ENCODE assay signal across 12 cellular contexts in genomic region chr1:8113257-8114220, GRCh38.
DNase-seq lines count a peak whose midpoint lies in the region; TF ChIP-seq lines count a peak whose summit lies in the region.
"Had no signal": no experiment of that assay in that cellular context is flagged by ENCODE, and none has a peak within 500 bp of the region (broad histone marks: within the 10 kb centered on the region; RNA-seq: fewer than 3 reads in every experiment).

No MANE protein-coding gene starts in this region.

- H3K36me3 Mint-ChIP-seq in CD8-positive, alpha-beta memory T cell, result no peaks in the 10 kb centered on the region
- H3K36me3 Mint-ChIP-seq in activated naive CD8-positive, alpha-beta T cell treated with anti-CD3 and anti-CD28 coated beads for 36 hours, result no peaks in the 10 kb centered on the region

- peaks cover 6% of the 10 kb centered on the region for H3K4me1 ChIP-seq in CD8-positive, alpha-beta memory T cell (ENCODE audit: insufficient read depth, low read length)
- H3K4me1 ChIP-seq in esophagus squamous epithelium, result peaks cover 0 to 49% (median 22%) of the 10 kb centered on the region in 3 donors
- H3K4me1 ChIP-seq in neuronal stem cell (ENCODE audit: control insufficient read depth in 2 of 2, insufficient read depth in 1 of 2, low read depth in 1 of 2, low read length in 2 of 2), result peaks cover 8 to 11% of the 10 kb centered on the region in 2 donors

- POLR2A ChIA-PET in CD8-positive, alpha-beta memory T cell (lab: Charles Lee), result interaction anchor here (0.6 kb wide), 1 partner anchor 37 kb away, joined by 6 read pairs; no protein-coding TSS in a partner anchor

- no peaks in the 10 kb centered on the region for H3K9me3 ChIP-seq in CD8-positive, alpha-beta memory T cell (ENCODE audit: low read length)
- no peaks in the 10 kb centered on the region for H3K9me3 ChIP-seq in esophagus squamous epithelium
- no peaks in the 10 kb centered on the region for H3K9me3 ChIP-seq in neuronal stem cell (replicated peaks in 1 of 2; ENCODE audit: control insufficient read depth in 2 of 2, insufficient read depth in 1 of 2, low read depth in 1 of 2, low read length in 2 of 2)

- WGBS in esophagus squamous epithelium, 2 donors, result 56 to 63% methylated on average over 7 to 16 of the region's 17 CpGs
- no CpG with 5 or more reads among the region's 17 CpGs for WGBS in neuronal stem cell (ENCODE audit: extremely low coverage in 2 of 2, insufficient read length in 2 of 2, insufficient replicate concordance in 1 of 2), 2 donors

- no peak overlapping the region for H2BK15ac ChIP-seq in neuronal stem cell (ENCODE audit: low read length)

- no peak overlapping the region for H3K14ac ChIP-seq in neuronal stem cell (ENCODE audit: low read length)

- H3K9me3 Mint-ChIP-seq in CD8-positive, alpha-beta memory T cell, result no peaks in the 10 kb centered on the region
- H3K9me3 Mint-ChIP-seq in activated naive CD8-positive, alpha-beta T cell treated with anti-CD3 and anti-CD28 coated beads for 36 hours, result no peaks in the 10 kb centered on the region

- no peak overlapping the region for H3K4me2 ChIP-seq in neuronal stem cell (ENCODE audit: insufficient read depth, low read length, poor library complexity, severe bottlenecking)
- H3K4me2 ChIP-seq: BLaER1 had no signal

- peak overlapping the region; percentile 31 for H3K18ac ChIP-seq in neuronal stem cell (ENCODE audit: low read length)

- DNase-seq in CD8-positive, alpha-beta memory T cell, result peak in 1 of 5 donors; percentile 10
- DNase-seq in RPMI8226 (peak; percentile 27), esophagus squamous epithelium (lab: John Stamatoyannopoulos, UW) (no peak), neuronal stem cell (ENCODE audit: low spot score) (no peak), substantia nigra (lab: John Stamatoyannopoulos, UW) (no peak), OCI-M1 (lab: John Stamatoyannopoulos, UW) (no peak), NK-92 (lab: John Stamatoyannopoulos, UW; ENCODE audit: unreplicated experiment) (no peak)
- no peak for DNase-seq in activated naive CD8-positive, alpha-beta T cell treated with anti-CD3 and anti-CD28 coated beads for 36 hours
- DNase-seq: NCI-H446, SHP77 had no signal

- CTCF ChIA-PET in CD8-positive, alpha-beta memory T cell (lab: Charles Lee), result no interaction called here

- H3K4me1 Mint-ChIP-seq in CD8-positive, alpha-beta memory T cell, result peaks cover 16 to 19% (median 17%) of the 10 kb centered on the region in 3 donors
- peaks cover 3% of the 10 kb centered on the region for H3K4me1 Mint-ChIP-seq in activated naive CD8-positive, alpha-beta T cell treated with anti-CD3 and anti-CD28 coated beads for 36 hours

- no peak overlapping the region for H4K91ac ChIP-seq in neuronal stem cell (ENCODE audit: low read depth, low read length, poor library complexity)

- H3K27ac ChIP-seq in CD8-positive, alpha-beta memory T cell (ENCODE audit: low read depth, low read length), result peak overlapping the region; percentile 9
- peak overlapping the region in 3 of 4 donors; percentile 10 to 56 (median 52) for H3K27ac ChIP-seq in esophagus squamous epithelium
- H3K27ac ChIP-seq in neuronal stem cell (replicated peaks; ENCODE audit: low read length), result peak overlapping the region; percentile 2
- no peak overlapping the region for H3K27ac ChIP-seq in substantia nigra (ENCODE audit: low read depth, low read length, poor library complexity, severe bottlenecking)
- H3K27ac ChIP-seq: BLaER1 had no signal

- H2BK12ac ChIP-seq in neuronal stem cell (ENCODE audit: low read length), result peak overlapping the region; percentile 43

- H3K23ac ChIP-seq in neuronal stem cell (ENCODE audit: low read depth, low read length, poor library complexity), result no peak overlapping the region

- H3K4me3 ChIP-seq in CD8-positive, alpha-beta memory T cell (ENCODE audit: low read length), result no peak overlapping the region
- H3K4me3 ChIP-seq in esophagus squamous epithelium, result no peak overlapping the region
- H3K4me3 ChIP-seq in neuronal stem cell (ENCODE audit: low read length in 2 of 2), result no peak overlapping the region
- H3K4me3 ChIP-seq: BLaER1, skin epidermis had no signal

- H2AK5ac ChIP-seq in neuronal stem cell (ENCODE audit: low read depth, low read length), result no peak overlapping the region

- no peak overlapping the region for H4K8ac ChIP-seq in neuronal stem cell (ENCODE audit: low read depth, low read length)

- H3K27me3 ChIP-seq in CD8-positive, alpha-beta memory T cell (ENCODE audit: insufficient read depth, low read length, poor library complexity, severe bottlenecking), result no peaks in the 10 kb centered on the region
- no peaks in the 10 kb centered on the region for H3K27me3 ChIP-seq in esophagus squamous epithelium
- no peaks in the 10 kb centered on the region for H3K27me3 ChIP-seq in neuronal stem cell (ENCODE audit: control insufficient read depth in 3 of 3, insufficient read depth in 3 of 3, low read depth in 1 of 3, low read length in 3 of 3)

- TF ChIP-seq POLR2A in esophagus squamous epithelium (IDR thresholded peaks at IDR 0.05), result no peak

- peak overlapping the region; percentile 9 to 90 (median 77) for H3K27ac Mint-ChIP-seq in CD8-positive, alpha-beta memory T cell
- H3K27ac Mint-ChIP-seq in activated naive CD8-positive, alpha-beta T cell treated with anti-CD3 and anti-CD28 coated beads for 36 hours, result no peak overlapping the region

- H2AFZ ChIP-seq in neuronal stem cell (ENCODE audit: low read length), result peak overlapping the region; percentile 74

- intact Hi-C loops in esophagus squamous epithelium (cut with DNase I), result no loop called here

- H2BK120ac ChIP-seq in neuronal stem cell (ENCODE audit: low read depth, low read length), result no peak overlapping the region

- no peak overlapping the region for H2BK5ac ChIP-seq in neuronal stem cell (ENCODE audit: low read length)

- H3K9ac ChIP-seq in neuronal stem cell (ENCODE audit: low read depth, low read length, poor library complexity), result no peak overlapping the region
- H3K9ac ChIP-seq: BLaER1 had no signal

- no peaks in the 10 kb centered on the region for H3K36me3 ChIP-seq in CD8-positive, alpha-beta memory T cell (ENCODE audit: insufficient read depth, low read length)
- H3K36me3 ChIP-seq in esophagus squamous epithelium (no peaks in the 10 kb centered on the region), neuronal stem cell (replicated peaks in 1 of 2; ENCODE audit: control insufficient read depth in 2 of 2, insufficient read depth in 2 of 2, low read length in 2 of 2) (no peaks in the 10 kb centered on the region)
- H3K36me3 ChIP-seq: BLaER1 had no signal

- H3K79me1 ChIP-seq in neuronal stem cell (ENCODE audit: low read depth, low read length), result no peaks in the 10 kb centered on the region

- TF ChIP-seq CTCF in esophagus squamous epithelium (IDR thresholded peaks at IDR 0.05), result no peak

- peak overlapping the region in 5 of 7 donors; percentile 12 to 52 (median 44) for H3K4me3 Mint-ChIP-seq in CD8-positive, alpha-beta memory T cell
- no peak overlapping the region for H3K4me3 Mint-ChIP-seq in activated naive CD8-positive, alpha-beta T cell treated with anti-CD3 and anti-CD28 coated beads for 36 hours

- H3K4ac ChIP-seq in neuronal stem cell (ENCODE audit: low read length), result no peak overlapping the region

- no peaks in the 10 kb centered on the region for H3K27me3 Mint-ChIP-seq in CD8-positive, alpha-beta memory T cell
- no peaks in the 10 kb centered on the region for H3K27me3 Mint-ChIP-seq in activated naive CD8-positive, alpha-beta T cell treated with anti-CD3 and anti-CD28 coated beads for 36 hours
